In genomic region chr18:8734496-8734895, GRCh38 we compare ENCODE assay signal across 24 cellular contexts. TPM values are rescaled to one million over a fixed set of nuclear protein-coding genes. Genes with fewer than 3 reads are reported as not detected.
DNase-seq lines count a peak whose midpoint lies in the region; ATAC-seq and TF ChIP-seq lines count a peak whose summit lies in the region.
"Had no signal": no experiment of that assay in that cellular context is flagged by ENCODE, and none has a peak within 500 bp of the region (broad histone marks: within the 10 kb centered on the region; RNA-seq: fewer than 3 reads in every experiment).

No MANE protein-coding gene starts in this region.

- no peak overlapping the region for H3K4me3 Mint-ChIP-seq in Calu3 (ENCODE audit: low read depth, unreplicated experiment)
- no peak overlapping the region for H3K4me3 Mint-ChIP-seq in immature natural killer cell
- H3K4me3 Mint-ChIP-seq in endothelial cell (ENCODE audit: unreplicated experiment), result no peak overlapping the region
- H3K4me3 Mint-ChIP-seq: CD8-positive, alpha-beta memory T cell; IgD-negative memory B cell had no signal

- H3K9me3 ChIP-seq in heart right ventricle (no peaks in the 10 kb centered on the region), left ventricle myocardium inferior (replicated peaks) (no peaks in the 10 kb centered on the region)
- H3K9me3 ChIP-seq: Peyer's patch had no signal

- H3K4me3 ChIP-seq in heart right ventricle (no peak overlapping the region), left ventricle myocardium inferior (no peak overlapping the region), coronary artery (no peak overlapping the region)
- H3K4me3 ChIP-seq: Peyer's patch had no signal

- CTCF ChIA-PET in Calu3 (lab: Charles Lee), result no interaction called here

- DNase-seq in heart right ventricle (peak in 1 of 2 donors; percentile 15), left ventricle myocardium inferior (no peak), Calu3 (no peak), coronary artery (ENCODE audit: low spot score) (peak; percentile 38), immature natural killer cell (peak; percentile 12 to 29 (median 28)), T-helper 2 cell (no peak), endothelial cell (ENCODE audit: low spot score) (no peak)
- DNase-seq in stimulated activated CD8-positive, alpha-beta memory T cell treated with anti-CD3 and anti-CD28 coated beads, Interleukin-4, amount 100 ng/mL, for 48 hours, result no peak
- DNase-seq: AML-193; CD8-positive, alpha-beta memory T cell; DMS153; NCI-H1048; NCI-H1417; NCI-H1694; NCI-H2029 treated with DMSO at 0.1 percent for 48 hours; NCI-H2227 treated with DMSO at 0.1 percent for 48 hours; NCI-H526 treated with DMSO at 0.1 percent for 48 hours; OCI-M1; Peyer's patch had no signal

- H3K9me3 Mint-ChIP-seq in Calu3 (ENCODE audit: low read depth, unreplicated experiment) (no peaks in the 10 kb centered on the region), immature natural killer cell (no peaks in the 10 kb centered on the region), endothelial cell (ENCODE audit: unreplicated experiment) (no peaks in the 10 kb centered on the region)

- peak overlapping the region; percentile 99 for H3K27ac Mint-ChIP-seq in Calu3 (ENCODE audit: unreplicated experiment)
- H3K27ac Mint-ChIP-seq in immature natural killer cell, result no peak overlapping the region
- no peak overlapping the region for H3K27ac Mint-ChIP-seq in endothelial cell (ENCODE audit: unreplicated experiment)
- H3K27ac Mint-ChIP-seq: CD8-positive, alpha-beta memory T cell; IgD-negative memory B cell had no signal

- intact Hi-C loops in heart right ventricle (cut with DNase I), result no loop called here
- intact Hi-C loops in left ventricle myocardium inferior (cut with micrococcal nuclease), result no loop called here
- intact Hi-C loops in Calu3 (cut with micrococcal nuclease; ENCODE audit: unreplicated experiment), result no loop called here

- WGBS in heart right ventricle, 2 donors, result 70 to 75% methylated on average over 5 of the region's 5 CpGs

- H3K27ac ChIP-seq in heart right ventricle, result no peak overlapping the region
- no peak overlapping the region for H3K27ac ChIP-seq in left ventricle myocardium inferior (replicated peaks)
- no peak overlapping the region for H3K27ac ChIP-seq in coronary artery
- H3K27ac ChIP-seq: C4-2B, HL-60, KMS-11, Peyer's patch had no signal

- H3K36me3 ChIP-seq in heart right ventricle, result no peaks in the 10 kb centered on the region
- no peaks in the 10 kb centered on the region for H3K36me3 ChIP-seq in left ventricle myocardium inferior
- H3K36me3 ChIP-seq: Peyer's patch had no signal

- no peaks in the 10 kb centered on the region for H3K27me3 Mint-ChIP-seq in Calu3 (ENCODE audit: unreplicated experiment)
- H3K27me3 Mint-ChIP-seq in immature natural killer cell (ENCODE audit: low read depth in 3 of 3), result peaks cover 2 to 17% (median 6%) of the 10 kb centered on the region in 3 donors
- peaks cover 1% of the 10 kb centered on the region for H3K27me3 Mint-ChIP-seq in endothelial cell (ENCODE audit: unreplicated experiment)

- H3K27me3 ChIP-seq in heart right ventricle, result no peaks in the 10 kb centered on the region
- H3K27me3 ChIP-seq in left ventricle myocardium inferior (ENCODE audit: low read depth), result no peaks in the 10 kb centered on the region
- H3K27me3 ChIP-seq: Peyer's patch had no signal

- TF ChIP-seq CTCF in heart right ventricle (IDR thresholded peaks at IDR 0.05) (no peak), left ventricle myocardium inferior (IDR thresholded peaks at IDR 0.05; ENCODE audit: borderline replicate concordance) (no peak), Calu3 (IDR thresholded peaks at IDR 0.05; ENCODE audit: unreplicated experiment) (no peak), coronary artery (IDR thresholded peaks at IDR 0.05) (no peak), endothelial cell (IDR thresholded peaks at IDR 0.05; ENCODE audit: unreplicated experiment) (no peak)

- H3K36me3 Mint-ChIP-seq in Calu3 (ENCODE audit: insufficient read depth, unreplicated experiment) (peaks cover 78% of the 10 kb centered on the region), immature natural killer cell (peaks cover 0 to 3% (median 0%) of the 10 kb centered on the region in 3 donors), endothelial cell (ENCODE audit: low read depth, unreplicated experiment) (no peaks in the 10 kb centered on the region)

- peaks cover 0 to 13% (median 11%) of the 10 kb centered on the region in 9 donors for H3K4me1 ChIP-seq in heart right ventricle
- H3K4me1 ChIP-seq in left ventricle myocardium inferior, result peaks cover 15% of the 10 kb centered on the region

- peaks cover 61% of the 10 kb centered on the region for H3K4me1 Mint-ChIP-seq in Calu3 (ENCODE audit: low read depth, unreplicated experiment)
- H3K4me1 Mint-ChIP-seq in immature natural killer cell, result peaks cover 4 to 6% of the 10 kb centered on the region in 2 donors
- H3K4me1 Mint-ChIP-seq in endothelial cell (ENCODE audit: unreplicated experiment), result peaks cover 7% of the 10 kb centered on the region

- BruUV-seq in Calu3 (replicated peaks; lab: Mats Ljungman, UMichigan), result no TSS peak

- peak in 5 of 8 donors; percentile 27 to 76 (median 56) for ATAC-seq in heart right ventricle
- ATAC-seq: SK-N-SH treated with all-trans-retinoic acid at 6 μM for 48 hours had no signal

RNA-seq across cellular contexts. Expression of gene MTCL1, which starts 29.1 kb away (rescaled TPM):
- 10 to 100 TPM in 4 of 10 donors, 1 to 10 TPM in 6; 3.3 to 17.2 (median 8.8) TPM for total RNA-seq in heart right ventricle
- 1 to 10 TPM; 1.9 to 9.6 TPM for polyA plus RNA-seq in heart right ventricle
- 9.1 TPM for total RNA-seq in left ventricle myocardium inferior
- total RNA-seq in Calu3 (2022), result 297 and 314 TPM in 2 replicates
- not detected for polyA plus RNA-seq in immature natural killer cell
- 3.8 TPM for total RNA-seq in endothelial cell (ENCODE audit: unreplicated experiment)
- polyA plus RNA-seq: CD8-positive, alpha-beta memory T cell had no signal

Comparison
In these comparisons a context has a peak if more than half of its experiments do, and no peak if none do; other contexts are left out.
1. DNase-seq: peak in coronary artery (single experiment) and immature natural killer cell (3 of 3); none in left ventricle myocardium inferior (single experiment), Calu3 (single experiment), stimulated activated CD8-positive, alpha-beta memory T cell treated with anti-CD3 and anti-CD28 coated beads, Interleukin-4, amount 100 ng/mL, for 48 hours (single experiment), T-helper 2 cell (0 of 5) and endothelial cell (single experiment).
2. RNA of gene MTCL1, which starts 29.1 kb away (total RNA-seq): 297 to 314 TPM in Calu3; 3.3 to 17.2 TPM in heart right ventricle, 9.1 TPM in left ventricle myocardium inferior (single experiment) and 3.8 TPM in endothelial cell (single experiment); every median in the first group is over 10 times any median in the second.